In the genomic region with DNA sequence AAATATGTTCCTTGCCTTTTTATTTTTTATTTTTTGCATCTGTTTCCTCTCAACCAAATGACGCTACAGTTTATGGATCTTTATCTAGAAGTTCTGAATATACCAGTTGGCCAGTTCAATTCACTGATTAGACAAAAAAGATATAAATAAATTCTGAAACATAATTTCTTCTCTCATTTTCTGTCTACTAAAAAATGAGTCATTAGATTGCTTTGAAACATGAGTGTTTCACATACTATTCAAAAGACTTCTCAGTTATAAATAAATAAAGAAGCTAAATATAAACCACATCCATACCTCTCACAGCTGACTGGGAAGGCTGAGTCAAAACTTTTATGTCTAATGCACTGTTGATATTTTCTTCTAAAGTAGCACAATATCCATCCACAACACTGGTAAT, we compare ENCODE assay signal across 17 cellular contexts.
A peak's percentile ranks its signal among the peaks of the same experiment; 100 is the strongest.
DNase-seq lines count a peak whose midpoint lies in the region; ATAC-seq, FAIRE-seq and TF ChIP-seq lines count a peak whose summit lies in the region.
"Had no signal": no experiment of that assay in that cellular context is flagged by ENCODE, and none has a peak within 500 bp of the region (broad histone marks: within the 10 kb centered on the region; RNA-seq: fewer than 3 reads in every experiment).

No MANE protein-coding gene starts in this region.

- DNase-seq in AG08396 (ENCODE audit: low spot score) (peak; percentile 30), RKO (ENCODE audit: low spot score) (peak; percentile 47), chondrocyte (ENCODE audit: low spot score) (no peak), middle frontal gyrus (ENCODE audit: extremely low spot score, low spot score) (peak; percentile 27), left lobe of liver (ENCODE audit: low spot score) (no peak), GM12891 (ENCODE audit: insufficient read length, low spot score) (no peak)
- DNase-seq in activated naive CD4-positive, alpha-beta T cell treated with anti-CD3 and anti-CD28 coated beads, Interleukin-2, amount 50 U/mL, for 72 hours (ENCODE audit: low spot score in 2 of 2): no peak
- no peak for DNase-seq in stimulated activated CD4-positive, alpha-beta T cell treated with anti-CD3 and anti-CD28 coated beads, Interleukin-15, amount 100 ng/mL, for 24 hours
- DNase-seq: activated CD4-positive, CD25-positive, alpha-beta regulatory T cell treated with anti-CD3 and anti-CD28 coated beads, Interleukin-2, amount 50 U/mL, for 72 hours; activated naive CD4-positive, alpha-beta T cell; Calu3; hypothalamus; left colon; naive B cell; NCI-H748 treated with DMSO at 0.1 percent for 48 hours; T-helper 2 cell; thyroid gland had no signal

- H3K36me3 Mint-ChIP-seq in chondrocyte (ENCODE audit: low read depth): peaks cover 1% of the 10 kb centered on the region
- H3K36me3 Mint-ChIP-seq in activated naive CD4-positive, alpha-beta T cell treated with anti-CD3 and anti-CD28 coated beads, Interleukin-2, amount 50 U/mL, for 72 hours: no peaks in the 10 kb centered on the region

- no peaks in the 10 kb centered on the region for H3K9me3 Mint-ChIP-seq in chondrocyte (ENCODE audit: low read depth)
- H3K9me3 Mint-ChIP-seq in activated naive CD4-positive, alpha-beta T cell treated with anti-CD3 and anti-CD28 coated beads, Interleukin-2, amount 50 U/mL, for 72 hours: no peaks in the 10 kb centered on the region
- H3K9me3 Mint-ChIP-seq: naive B cell had no signal

- no peaks in the 10 kb centered on the region for H3K27me3 Mint-ChIP-seq in chondrocyte (ENCODE audit: low read depth)
- H3K27me3 Mint-ChIP-seq: naive B cell had no signal

- H3K4me3 Mint-ChIP-seq in chondrocyte (ENCODE audit: unreplicated experiment): no peak overlapping the region
- H3K4me3 Mint-ChIP-seq: naive B cell had no signal

- H3K27ac Mint-ChIP-seq in chondrocyte (ENCODE audit: unreplicated experiment): peak overlapping the region; percentile 86
- H3K27ac Mint-ChIP-seq in activated naive CD4-positive, alpha-beta T cell treated with anti-CD3 and anti-CD28 coated beads, Interleukin-2, amount 50 U/mL, for 72 hours: no peak overlapping the region

- peaks cover 20% of the 10 kb centered on the region for H3K4me1 Mint-ChIP-seq in chondrocyte (ENCODE audit: low read depth)
- H3K4me1 Mint-ChIP-seq: naive B cell had no signal

- TF ChIP-seq CTCF in chondrocyte (IDR thresholded peaks at IDR 0.05): no peak

- FAIRE-seq in GM12891 (lab: Jason Lieb, UNC): no peak

- no peak for TF ChIP-seq POLR2A in GM12891 (IDR thresholded peaks at IDR 0.05; ENCODE audit: low read depth, low read length)

- no peak for ATAC-seq in activated naive CD4-positive, alpha-beta T cell treated with anti-CD3 and anti-CD28 coated beads, Interleukin-2, amount 50 U/mL, for 72 hours
- ATAC-seq in left lobe of liver: no peak
- ATAC-seq: left colon had no signal

TF ChIP-seq in GM12891, 5 proteins besides CTCF, POLR2A, EP300 and RAD21:
- TF ChIP-seq TAF1 (IDR thresholded peaks at IDR 0.05; ENCODE audit: low read depth, low read length) (no peak), POU2F2 (IDR thresholded peaks at IDR 0.05; ENCODE audit: low read depth, low read length) (no peak), SPI1 (IDR thresholded peaks at IDR 0.05; ENCODE audit: low read depth, low read length) (no peak), POLR2AphosphoS5 (IDR thresholded peaks at IDR 0.05; ENCODE audit: low read depth, low read length) (no peak), PAX5 (IDR thresholded peaks at IDR 0.05; ENCODE audit: insufficient read depth, low read length, severe bottlenecking) (no peak)

Comparison
In these comparisons a context has a peak if more than half of its experiments do, and no peak if none do; other contexts are left out.
1. DNase-seq: peak in AG08396 (single experiment), RKO (single experiment) and middle frontal gyrus (single experiment); none in chondrocyte (single experiment), activated naive CD4-positive, alpha-beta T cell treated with anti-CD3 and anti-CD28 coated beads, Interleukin-2, amount 50 U/mL, for 72 hours (0 of 2), stimulated activated CD4-positive, alpha-beta T cell treated with anti-CD3 and anti-CD28 coated beads, Interleukin-15, amount 100 ng/mL, for 24 hours (single experiment), left lobe of liver (single experiment) and GM12891 (single experiment).